12 cellular contexts compared by ENCODE assay signal in genomic region chr1:205481629-205482071, GRCh38. TPM values are rescaled to one million over a fixed set of nuclear protein-coding genes. Genes with fewer than 3 reads are reported as not detected.
DNase-seq lines count a peak whose midpoint lies in the region; ATAC-seq and TF ChIP-seq lines count a peak whose summit lies in the region.
"Had no signal": no experiment of that assay in that cellular context is flagged by ENCODE, and none has a peak within 500 bp of the region (broad histone marks: within the 10 kb centered on the region; RNA-seq: fewer than 3 reads in every experiment).

No MANE protein-coding gene starts in this region.

- peaks cover 50% of the 10 kb centered on the region for H3K4me1 Mint-ChIP-seq in CD8-positive, alpha-beta T cell (ENCODE audit: low read depth)
- peaks cover 7% of the 10 kb centered on the region for H3K4me1 Mint-ChIP-seq in HFFc6 (ENCODE audit: low read depth)
- peaks cover 43% of the 10 kb centered on the region for H3K4me1 Mint-ChIP-seq in nephron progenitor cell

- peak overlapping the region; percentile 85 for H3K27ac Mint-ChIP-seq in CD8-positive, alpha-beta T cell
- H3K27ac Mint-ChIP-seq in HFFc6 (no peak overlapping the region), nephron progenitor cell (no peak overlapping the region)

- H3K27me3 Mint-ChIP-seq in CD8-positive, alpha-beta T cell (ENCODE audit: low read depth) = peaks cover 23% of the 10 kb centered on the region
- H3K27me3 Mint-ChIP-seq in HFFc6 (ENCODE audit: insufficient read depth) (peaks cover 53% of the 10 kb centered on the region), nephron progenitor cell (ENCODE audit: low read depth, poor library complexity) (peaks cover 38% of the 10 kb centered on the region)

- H3K9me3 ChIP-seq in CD8-positive, alpha-beta T cell (ENCODE audit: low read length) = no peaks in the 10 kb centered on the region
- H3K9me3 ChIP-seq in WERI-Rb-1 (ENCODE audit: severe bottlenecking) = no peaks in the 10 kb centered on the region

- H3K36me3 ChIP-seq in CD8-positive, alpha-beta T cell (ENCODE audit: insufficient read depth, low read length) = no peaks in the 10 kb centered on the region
- no peaks in the 10 kb centered on the region for H3K36me3 ChIP-seq in WERI-Rb-1

- intact Hi-C loops in CD8-positive, alpha-beta T cell (cut with DNase I, micrococcal nuclease) = loop anchor here in 1 of 2 experiments (5.0 kb wide), 1 partner anchor 39 kb away; no protein-coding TSS in a partner anchor

- POLR2A ChIA-PET in CD8-positive, alpha-beta T cell (lab: Charles Lee) = interaction anchor here (0.6 to 1.6 kb wide), 3 partner anchors 24 to 536 kb away, joined by 3 to 4 read pairs (median 3); no protein-coding TSS in a partner anchor

- no peak for TF ChIP-seq CTCF in CD8-positive, alpha-beta T cell (IDR thresholded peaks at IDR 0.05)
- no peak for TF ChIP-seq CTCF in HFFc6 (IDR thresholded peaks at IDR 0.05)
- TF ChIP-seq CTCF in WERI-Rb-1 (IDR thresholded peaks at IDR 0.05; ENCODE audit: low read depth, low read length) = no peak
- TF ChIP-seq CTCF in nephron progenitor cell (IDR thresholded peaks at IDR 0.05) = no peak

- DNase-seq in CD8-positive, alpha-beta T cell = peak in 4 of 7 experiments; percentile 24 to 55 (median 36)
- DNase-seq in HFFc6 = peak; percentile 12
- DNase-seq in WERI-Rb-1 = peak; percentile 99
- no peak for DNase-seq in epithelial cell of prostate (ENCODE audit: low read depth, low spot score)
- no peak for DNase-seq in nephron progenitor cell
- DNase-seq: activated naive CD4-positive, alpha-beta T cell treated with anti-CD3 and anti-CD28 coated beads, Interleukin-2, amount 50 U/mL, for 16 hours; hippocampal formation; PC-9 had no signal

- peak overlapping the region; percentile 33 for H3K4me3 Mint-ChIP-seq in CD8-positive, alpha-beta T cell
- H3K4me3 Mint-ChIP-seq in HFFc6 = no peak overlapping the region
- no peak overlapping the region for H3K4me3 Mint-ChIP-seq in nephron progenitor cell

- peak overlapping the region; percentile 45 for H3K27ac ChIP-seq in CD8-positive, alpha-beta T cell (ENCODE audit: low read depth, low read length)
- H3K27ac ChIP-seq in WERI-Rb-1 = peak overlapping the region; percentile 24
- H3K27ac ChIP-seq in epithelial cell of prostate = peak overlapping the region; percentile 3
- H3K27ac ChIP-seq: PC-9 had no signal

- no peak overlapping the region for H3K4me3 ChIP-seq in CD8-positive, alpha-beta T cell (ENCODE audit: low read depth, low read length)
- H3K4me3 ChIP-seq in WERI-Rb-1 (ENCODE audit: low read depth, low read length) = no peak overlapping the region
- H3K4me3 ChIP-seq: PC-9 had no signal

- no peaks in the 10 kb centered on the region for H3K9me3 Mint-ChIP-seq in CD8-positive, alpha-beta T cell
- no peaks in the 10 kb centered on the region for H3K9me3 Mint-ChIP-seq in HFFc6
- no peaks in the 10 kb centered on the region for H3K9me3 Mint-ChIP-seq in nephron progenitor cell

- CTCF ChIA-PET in CD8-positive, alpha-beta T cell (lab: Charles Lee) = interaction anchor here (0.9 to 14.8 kb wide), 10 partner anchors 11 to 225 kb away, joined by 3 to 366 read pairs (median 4); partner anchors contain the start of gene KLHDC8A

- no peaks in the 10 kb centered on the region for H3K36me3 Mint-ChIP-seq in CD8-positive, alpha-beta T cell
- H3K36me3 Mint-ChIP-seq in HFFc6 (ENCODE audit: low read depth) (no peaks in the 10 kb centered on the region), nephron progenitor cell (ENCODE audit: low read depth) (no peaks in the 10 kb centered on the region)

- peaks cover 31% of the 10 kb centered on the region for H3K4me1 ChIP-seq in CD8-positive, alpha-beta T cell (ENCODE audit: insufficient read depth, low read length)

- peak; percentile 7 for ATAC-seq in CD8-positive, alpha-beta T cell
- no peak for ATAC-seq in HG03571 (IDR thresholded peaks at IDR 0.05; ENCODE audit: unreplicated experiment)
- no peak for ATAC-seq in HG03097 (IDR thresholded peaks at IDR 0.05; ENCODE audit: low FRiP score, unreplicated experiment)
- ATAC-seq in GM21390 (IDR thresholded peaks at IDR 0.05; ENCODE audit: unreplicated experiment) = no peak

- no peaks in the 10 kb centered on the region for H3K27me3 ChIP-seq in CD8-positive, alpha-beta T cell (ENCODE audit: insufficient read depth, low read length)
- peaks cover 5% of the 10 kb centered on the region for H3K27me3 ChIP-seq in WERI-Rb-1 (ENCODE audit: insufficient read depth, low read depth, severe bottlenecking)

RNA-seq across cellular contexts. Expression of gene CDK18, which starts 22.8 kb away (rescaled TPM):
- 1 to 10 TPM; 4.0 to 4.3 TPM for total RNA-seq in CD8-positive, alpha-beta T cell
- total RNA-seq in HFFc6 (2021; fragmentation: NEBNext Ultra II Directional; extraction: Animal tissue kit (Norgen Biotek cat#: 25700)) = 1 to 10 TPM in 4 of 6 experiments, under 1 TPM in 2; 0.33 to 2.9 (median 1.7) TPM

RNA-seq across cellular contexts. Expression of gene BLACAT1, which starts 25.8 kb away (rescaled TPM):
- total RNA-seq in CD8-positive, alpha-beta T cell = not detected
- total RNA-seq in HFFc6 (2021; fragmentation: NEBNext Ultra II Directional; extraction: Animal tissue kit (Norgen Biotek cat#: 25700)) = not detected
- total RNA-seq: LHCN-M2 had no signal

RNA-seq across cellular contexts. Expression of gene LEMD1, which starts 59.8 kb away (rescaled TPM):
- total RNA-seq in CD8-positive, alpha-beta T cell = not detected
- total RNA-seq in HFFc6 (2021; fragmentation: NEBNext Ultra II Directional; extraction: Animal tissue kit (Norgen Biotek cat#: 25700)) = not detected
- total RNA-seq: LHCN-M2 had no signal

Comparison
In these comparisons a context has a peak if more than half of its experiments do, and no peak if none do; other contexts are left out.
1. DNase-seq: peak in CD8-positive, alpha-beta T cell (4 of 7), HFFc6 (single experiment) and WERI-Rb-1 (single experiment); none in epithelial cell of prostate (single experiment) and nephron progenitor cell (single experiment).
2. Peak in every context shown above with its lines, with median percentiles within 50 percentile points of each other: H3K27ac ChIP-seq.